In the genomic region with DNA sequence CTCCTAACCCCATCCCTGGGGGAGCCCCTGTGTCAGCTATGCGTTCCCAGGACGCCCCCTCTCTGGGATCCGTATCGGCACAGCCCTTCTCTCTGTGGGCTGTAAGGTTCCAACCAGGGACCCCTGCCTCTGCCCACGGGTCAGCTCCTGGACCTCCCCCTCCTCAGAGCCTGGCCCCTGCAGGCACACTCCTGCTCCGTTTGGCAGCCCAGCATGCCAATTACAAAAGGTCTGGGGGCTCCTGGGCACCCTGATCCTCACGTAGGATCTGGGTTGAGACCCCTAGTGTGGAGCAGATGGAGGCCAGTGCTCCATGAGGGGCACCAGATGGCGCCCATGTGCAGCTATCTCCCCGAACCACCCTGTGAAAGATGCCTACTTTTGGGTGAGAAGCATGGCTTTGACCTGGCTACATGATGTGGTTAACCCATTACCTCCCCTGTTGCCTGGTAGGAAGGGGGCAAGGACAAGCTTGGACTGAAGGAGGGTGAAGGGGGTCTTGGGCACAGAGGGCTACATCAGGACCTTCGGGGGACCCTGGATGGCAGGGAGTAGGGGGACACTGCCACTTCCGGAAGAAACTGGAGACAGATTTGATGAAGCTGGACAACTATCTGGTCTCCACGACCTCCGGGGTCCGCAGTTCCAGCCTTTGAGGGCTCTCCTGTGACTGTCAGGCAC, we compare ENCODE assay signal across 8 cellular contexts. TPM values are rescaled to one million over a fixed set of nuclear protein-coding genes. Genes with fewer than 3 reads are reported as not detected.
A peak's percentile ranks its signal among the peaks of the same experiment; 100 is the strongest.
DNase-seq lines count a peak whose midpoint lies in the region; ATAC-seq, FAIRE-seq and TF ChIP-seq lines count a peak whose summit lies in the region.

No MANE protein-coding gene starts in this region.

- CTCF ChIA-PET in activated CD8-positive, alpha-beta T cell treated with anti-CD3 and anti-CD28 coated beads for 36 hours (lab: Charles Lee) = interaction anchor here (0.6 to 4.3 kb wide), 32 partner anchors 9 to 312 kb away, joined by 3 to 37 read pairs (median 4); partner anchors contain the start of genes FAM241B and TACR2

- peaks cover 22% of the 10 kb centered on the region for H3K4me1 Mint-ChIP-seq in activated CD8-positive, alpha-beta T cell treated with anti-CD3 and anti-CD28 coated beads for 36 hours (ENCODE audit: low read depth)

- intact Hi-C loops in activated CD8-positive, alpha-beta T cell treated with anti-CD3 and anti-CD28 coated beads for 36 hours (cut with micrococcal nuclease) = loop anchor here (5.0 kb wide), 1 partner anchor 100 kb away; no protein-coding TSS in a partner anchor
- intact Hi-C loops in left ventricle myocardium inferior (cut with micrococcal nuclease) = no loop called here

- WGBS in suprapubic skin = 70% methylated on average over 12 of the region's 14 CpGs

- H3K4me3 ChIP-seq in left ventricle myocardium inferior = peak overlapping the region; percentile 62
- no peak overlapping the region for H3K4me3 ChIP-seq in suprapubic skin

- no peak for ATAC-seq in activated CD8-positive, alpha-beta T cell treated with anti-CD3 and anti-CD28 coated beads for 36 hours
- ATAC-seq in GM21786 (IDR thresholded peaks at IDR 0.05; ENCODE audit: unreplicated experiment) = no peak
- ATAC-seq in GM21367 (IDR thresholded peaks at IDR 0.05; ENCODE audit: unreplicated experiment) = no peak
- ATAC-seq in GM21737 (IDR thresholded peaks at IDR 0.05; ENCODE audit: unreplicated experiment) = no peak

- peak overlapping the region; percentile 92 for H3K27ac ChIP-seq in left ventricle myocardium inferior (replicated peaks)
- peak overlapping the region; percentile 7 for H3K27ac ChIP-seq in suprapubic skin

- DNase-seq in DMS 273 (lab: John Stamatoyannopoulos, UW; ENCODE audit: unreplicated experiment) = peak; percentile 63
- peak; percentile 48 for DNase-seq in HTR-8/SVneo (ENCODE audit: insufficient read length, low spot score)
- peak; percentile 52 for DNase-seq in activated CD8-positive, alpha-beta T cell treated with anti-CD3 and anti-CD28 coated beads for 36 hours
- no peak for DNase-seq in left ventricle myocardium inferior
- no peak for DNase-seq in suprapubic skin (ENCODE audit: low spot score in 2 of 2)

- peak overlapping the region; percentile 47 for H3K4me3 Mint-ChIP-seq in activated CD8-positive, alpha-beta T cell treated with anti-CD3 and anti-CD28 coated beads for 36 hours

- H3K27me3 ChIP-seq in left ventricle myocardium inferior (ENCODE audit: low read depth) = no peaks in the 10 kb centered on the region
- no peaks in the 10 kb centered on the region for H3K27me3 ChIP-seq in suprapubic skin

- H3K4me1 ChIP-seq in left ventricle myocardium inferior = peaks cover 65% of the 10 kb centered on the region
- peaks cover 46% of the 10 kb centered on the region for H3K4me1 ChIP-seq in suprapubic skin

- H3K9me3 Mint-ChIP-seq in activated CD8-positive, alpha-beta T cell treated with anti-CD3 and anti-CD28 coated beads for 36 hours = no peaks in the 10 kb centered on the region

- TF ChIP-seq EP300 in suprapubic skin (IDR thresholded peaks at IDR 0.05) = no peak

- H3K27me3 Mint-ChIP-seq in activated CD8-positive, alpha-beta T cell treated with anti-CD3 and anti-CD28 coated beads for 36 hours = no peaks in the 10 kb centered on the region

- TF ChIP-seq POLR2A in suprapubic skin (IDR thresholded peaks at IDR 0.05) = no peak

- TF ChIP-seq CTCF in activated CD8-positive, alpha-beta T cell treated with anti-CD3 and anti-CD28 coated beads for 36 hours (IDR thresholded peaks at IDR 0.05) = peak; percentile 6
- TF ChIP-seq CTCF in left ventricle myocardium inferior (IDR thresholded peaks at IDR 0.05; ENCODE audit: borderline replicate concordance) = peak; percentile 22
- TF ChIP-seq CTCF in suprapubic skin (IDR thresholded peaks at IDR 0.05) = no peak

- peaks cover 5% of the 10 kb centered on the region for H3K36me3 ChIP-seq in left ventricle myocardium inferior
- peaks cover 2% of the 10 kb centered on the region for H3K36me3 ChIP-seq in suprapubic skin

- H3K27ac Mint-ChIP-seq in activated CD8-positive, alpha-beta T cell treated with anti-CD3 and anti-CD28 coated beads for 36 hours = peak overlapping the region; percentile 36

- POLR2A ChIA-PET in activated CD8-positive, alpha-beta T cell treated with anti-CD3 and anti-CD28 coated beads for 36 hours (lab: Charles Lee) = interaction anchor here (0.5 to 1.7 kb wide), 9 partner anchors 10 to 286 kb away, joined by 3 to 7 read pairs (median 3); no protein-coding TSS in a partner anchor

- H3K9me3 ChIP-seq in left ventricle myocardium inferior (replicated peaks) (no peaks in the 10 kb centered on the region), suprapubic skin (no peaks in the 10 kb centered on the region)

- FAIRE-seq in HTR-8/SVneo (lab: Jason Lieb, UNC) = peak; percentile 65

- peaks cover 7% of the 10 kb centered on the region for H3K36me3 Mint-ChIP-seq in activated CD8-positive, alpha-beta T cell treated with anti-CD3 and anti-CD28 coated beads for 36 hours (ENCODE audit: low read depth)

RNA-seq across cellular contexts. Expression of gene TACR2, which starts 9.0 kb away (rescaled TPM):
- total RNA-seq in activated CD8-positive, alpha-beta T cell treated with anti-CD3 and anti-CD28 coated beads for 36 hours = not detected
- total RNA-seq in left ventricle myocardium inferior (not detected), suprapubic skin (1 to 10 TPM in 1 of 4 donors, under 1 TPM in 3; 0.25 to 1.2 (median 0.63) TPM)

RNA-seq across cellular contexts. Expression of gene TSPAN15, which starts 43.5 kb away (rescaled TPM):
- 1 to 10 TPM in 1 of 2 experiments, under 1 TPM in 1; 0.58 to 1.2 TPM for total RNA-seq in activated CD8-positive, alpha-beta T cell treated with anti-CD3 and anti-CD28 coated beads for 36 hours
- 6.8 TPM for total RNA-seq in left ventricle myocardium inferior
- 10 to 100 TPM in 2 of 4 donors, 1 to 10 TPM in 2; 4.0 to 18.1 (median 11.7) TPM for total RNA-seq in suprapubic skin

Comparison
In these comparisons a context has a peak if more than half of its experiments do, and no peak if none do; other contexts are left out.
1. DNase-seq: peak in DMS 273 (single experiment), HTR-8/SVneo (single experiment) and activated CD8-positive, alpha-beta T cell treated with anti-CD3 and anti-CD28 coated beads for 36 hours (single experiment); none in left ventricle myocardium inferior (single experiment) and suprapubic skin (0 of 2).
2. CTCF ChIP-seq: peak in activated CD8-positive, alpha-beta T cell treated with anti-CD3 and anti-CD28 coated beads for 36 hours (single experiment) and left ventricle myocardium inferior (single experiment); none in suprapubic skin (0 of 2).